25 cellular contexts compared by ENCODE assay signal in genomic region chr12:54598966-54599365, GRCh38. TPM values are rescaled to one million over a fixed set of nuclear protein-coding genes. Genes with fewer than 3 reads are reported as not detected.
DNase-seq lines count a peak whose midpoint lies in the region; ATAC-seq and TF ChIP-seq lines count a peak whose summit lies in the region.
"Had no signal": no experiment of that assay in that cellular context is flagged by ENCODE, and none has a peak within 500 bp of the region (broad histone marks: within the 10 kb centered on the region; RNA-seq: fewer than 3 reads in every experiment).

No MANE protein-coding gene starts in this region.

- H3K4me3 ChIP-seq in right cardiac atrium (ENCODE audit: low read length) (no peak overlapping the region), sigmoid colon (no peak overlapping the region)
- H3K4me3 ChIP-seq: A549; BLaER1 treated with 17β-estradiol and CSF1 and Interleukin-3, amounts not matched to agents 10 nM and 100 nM; HAP-1 had no signal

- H3K9me3 ChIP-seq in right cardiac atrium (ENCODE audit: control insufficient read depth, low read length) (no peaks in the 10 kb centered on the region), sigmoid colon (no peaks in the 10 kb centered on the region)
- H3K9me3 ChIP-seq: A549; BE2C; BLaER1 treated with 17β-estradiol and CSF1 and Interleukin-3, amounts not matched to agents 10 nM and 100 nM; HAP-1 had no signal

- WGBS in right cardiac atrium: 77% methylated on average over 5 of the region's 5 CpGs
- WGBS in sigmoid colon, 2 donors: 87 to 88% methylated on average over 5 of the region's 5 CpGs

- TF ChIP-seq EP300 in sigmoid colon (IDR thresholded peaks at IDR 0.05): no peak

- no peak for TF ChIP-seq POLR2A in sigmoid colon (IDR thresholded peaks at IDR 0.05)

- H3K4me3 Mint-ChIP-seq in neural crest cell (no peak overlapping the region), type B pancreatic cell (no peak overlapping the region)
- H3K4me3 Mint-ChIP-seq: CD4-positive, alpha-beta memory T cell; HFFc6 had no signal

- no peaks in the 10 kb centered on the region for H3K27me3 Mint-ChIP-seq in neural crest cell (ENCODE audit: low read depth)
- peaks cover 26% of the 10 kb centered on the region for H3K27me3 Mint-ChIP-seq in type B pancreatic cell

- H3K27me3 ChIP-seq in right cardiac atrium (ENCODE audit: control insufficient read depth, insufficient read depth) (no peaks in the 10 kb centered on the region), sigmoid colon (no peaks in the 10 kb centered on the region)
- H3K27me3 ChIP-seq: BLaER1 treated with 17β-estradiol and CSF1 and Interleukin-3, amounts not matched to agents 10 nM and 100 nM had no signal

- H3K9me3 Mint-ChIP-seq in neural crest cell (no peaks in the 10 kb centered on the region), type B pancreatic cell (no peaks in the 10 kb centered on the region)
- H3K9me3 Mint-ChIP-seq: CD4-positive, alpha-beta memory T cell; HFFc6 had no signal

- H3K4me1 Mint-ChIP-seq in neural crest cell (peaks cover 4% of the 10 kb centered on the region), type B pancreatic cell (ENCODE audit: unreplicated experiment) (peaks cover 4% of the 10 kb centered on the region)

- ATAC-seq in right cardiac atrium (no peak), GM19023 (IDR thresholded peaks at IDR 0.05; ENCODE audit: unreplicated experiment) (no peak)
- ATAC-seq: A549 had no signal

- H3K27ac Mint-ChIP-seq in neural crest cell (ENCODE audit: unreplicated experiment): peak overlapping the region; percentile 23
- H3K27ac Mint-ChIP-seq in type B pancreatic cell: peak overlapping the region; percentile 5
- H3K27ac Mint-ChIP-seq: CD4-positive, alpha-beta memory T cell; HFFc6 had no signal

- H3K4me1 ChIP-seq in right cardiac atrium (ENCODE audit: control insufficient read depth, insufficient read depth, low read length) (no peaks in the 10 kb centered on the region), sigmoid colon (peaks cover 0 to 5% (median 2%) of the 10 kb centered on the region in 4 donors)
- H3K4me1 ChIP-seq: A549, BE2C, HAP-1 had no signal

- intact Hi-C loops in cardiac septum (cut with DNase I) (no loop called here), right cardiac atrium (cut with DNase I) (loop anchor here in 1 of 4 donors (5.0 kb wide), 1 partner anchor 358 kb away; no protein-coding TSS in a partner anchor), sigmoid colon (cut with DNase I) (loop anchor here (10.0 kb wide), 1 partner anchor 1056 kb away; no protein-coding TSS in a partner anchor)

- H3K36me3 Mint-ChIP-seq in neural crest cell (ENCODE audit: low read depth) (no peaks in the 10 kb centered on the region), type B pancreatic cell (no peaks in the 10 kb centered on the region)
- H3K36me3 Mint-ChIP-seq: CD4-positive, alpha-beta memory T cell had no signal

- no peaks in the 10 kb centered on the region for H3K36me3 ChIP-seq in sigmoid colon
- H3K36me3 ChIP-seq: BE2C; BLaER1 treated with 17β-estradiol and CSF1 and Interleukin-3, amounts not matched to agents 10 nM and 100 nM; HAP-1 had no signal

- TF ChIP-seq CTCF in neural crest cell (conservative IDR thresholded peaks at IDR 0.05) (no peak), type B pancreatic cell (conservative IDR thresholded peaks at IDR 0.05) (no peak), sigmoid colon (IDR thresholded peaks at IDR 0.05) (no peak)

- no peak overlapping the region for H3K27ac ChIP-seq in right cardiac atrium (ENCODE audit: low read length)
- no peak overlapping the region for H3K27ac ChIP-seq in sigmoid colon
- H3K27ac ChIP-seq: A549; BLaER1 treated with 17β-estradiol and CSF1 and Interleukin-3, amounts not matched to agents 10 nM and 100 nM had no signal

- DNase-seq in cardiac septum (ENCODE audit: low spot score): peak; percentile 35
- DNase-seq in right cardiac atrium: no peak
- DNase-seq in left kidney (ENCODE audit: low read depth, low spot score): peak; percentile 86
- no peak for DNase-seq in neural crest cell (ENCODE audit: low read depth, low spot score)
- DNase-seq in type B pancreatic cell (ENCODE audit: extremely low spot score, unreplicated experiment): no peak
- DNase-seq in sigmoid colon: no peak
- no peak for DNase-seq in NCI-H1417 treated with DMSO at 0.1 percent for 48 hours (lab: John Stamatoyannopoulos, UW)
- DNase-seq: 8988T; ACHN; AML-193; BE2C; Calu3; CD4-positive, alpha-beta memory T cell; COR-L47; DMS53; DMS79 treated with DMSO at 0.1 percent for 48 hours; GF-D8; GOT3; HFFc6 had no signal

RNA-seq across cellular contexts. Expression of gene PPP1R1A, which starts 10.5 kb away (rescaled TPM):
- total RNA-seq in cardiac septum (37.9 TPM), right cardiac atrium (100 to 1,000 TPM; 122 to 190 (median 161) TPM), neural crest cell (9.1 and 10.3 TPM in 2 replicates), type B pancreatic cell (ENCODE audit: low replicate concordance) (24.9 and 43.3 TPM in 2 replicates), sigmoid colon (10 to 100 TPM; 17.5 to 48.9 (median 24.9) TPM)
- polyA plus RNA-seq in right cardiac atrium (210 TPM), sigmoid colon (1 to 10 TPM in 2 of 3 donors, under 1 TPM in 1; 0.92 to 3.0 (median 1.2) TPM)
- total RNA-seq: CD4-positive, alpha-beta memory T cell; Daoy; G401; HFFc6 had no signal
- polyA plus RNA-seq: CD4-positive, alpha-beta memory T cell had no signal

RNA-seq across cellular contexts. Expression of gene LACRT, which starts 35.7 kb away (rescaled TPM):
- total RNA-seq in cardiac septum: not detected
- total RNA-seq in right cardiac atrium: not detected
- polyA plus RNA-seq in right cardiac atrium: not detected
- total RNA-seq in neural crest cell: not detected in 2 replicates
- not detected in 2 replicates for total RNA-seq in type B pancreatic cell (ENCODE audit: low replicate concordance)
- not detected for total RNA-seq in sigmoid colon
- not detected for polyA plus RNA-seq in sigmoid colon
- total RNA-seq: Calu3; CD4-positive, alpha-beta memory T cell; Daoy; G401; HFFc6 had no signal
- polyA plus RNA-seq: A549; CD4-positive, alpha-beta memory T cell had no signal

RNA-seq across cellular contexts. Expression of gene DCD, which starts 49.2 kb away (rescaled TPM):
- total RNA-seq in cardiac septum (not detected), right cardiac atrium (not detected), neural crest cell (not detected in 2 replicates), type B pancreatic cell (ENCODE audit: low replicate concordance) (not detected in 2 replicates), sigmoid colon (not detected)
- polyA plus RNA-seq in right cardiac atrium (not detected), sigmoid colon (not detected)
- total RNA-seq: Calu3; CD4-positive, alpha-beta memory T cell; Daoy; G401; HFFc6 had no signal
- polyA plus RNA-seq: A549; CD4-positive, alpha-beta memory T cell had no signal

RNA-seq across cellular contexts. Expression of gene PDE1B, which starts 49.6 kb away (rescaled TPM):
- total RNA-seq in cardiac septum (2.4 TPM), right cardiac atrium (1 to 10 TPM; 1.0 to 3.1 (median 1.6) TPM), neural crest cell (2.9 and 3.5 TPM in 2 replicates), type B pancreatic cell (ENCODE audit: low replicate concordance) (0.10 and 3.6 TPM in 2 replicates), sigmoid colon (10 to 100 TPM in 3 of 4 donors, 1 to 10 TPM in 1; 6.4 to 24.4 (median 15.1) TPM)
- polyA plus RNA-seq in right cardiac atrium (2.6 TPM), sigmoid colon (1 to 10 TPM; 1.6 to 3.9 (median 1.8) TPM)
- total RNA-seq: Calu3, G401, HFFc6 had no signal

Comparison
In these comparisons a context has a peak if more than half of its experiments do, and no peak if none do; other contexts are left out.
1. DNase-seq: peak in cardiac septum (single experiment) and left kidney (single experiment); none in right cardiac atrium (0 of 3), neural crest cell (single experiment), type B pancreatic cell (single experiment), sigmoid colon (single experiment) and NCI-H1417 treated with DMSO at 0.1 percent for 48 hours (single experiment).